8 cellular contexts compared by ENCODE assay signal in genomic region chr6:128516514-128516898, GRCh38. TPM values are rescaled to one million over a fixed set of nuclear protein-coding genes. Genes with fewer than 3 reads are reported as not detected.
DNase-seq lines count a peak whose midpoint lies in the region; ATAC-seq, FAIRE-seq and TF ChIP-seq lines count a peak whose summit lies in the region.

No MANE protein-coding gene starts in this region.

- no peaks in the 10 kb centered on the region for H3K79me2 ChIP-seq in GM12878 (ENCODE audit: control insufficient read depth, insufficient read depth, low read length)

- POLR2A ChIA-PET in GM12878 (lab: Charles Lee): no interaction called here

- H3K36me3 Mint-ChIP-seq in HFFc6 (ENCODE audit: low read depth): peaks cover 5% of the 10 kb centered on the region; the same call in 1 of the 2 replicates

- no peaks in the 10 kb centered on the region for H3K9me3 Mint-ChIP-seq in HFFc6

- H3K27me3 ChIP-seq in GM12878 (replicated peaks in 1 of 2; ENCODE audit: control insufficient read depth in 2 of 2, insufficient read depth in 2 of 2, low read length in 1 of 2) (peaks cover 11 to 29% of the 10 kb centered on the region in 2 experiments), liver (ENCODE audit: control insufficient read depth in 4 of 4, insufficient read depth in 4 of 4, low read length in 3 of 4) (no peaks in the 10 kb centered on the region)

- RAD21 ChIA-PET in GM12878 (lab: Charles Lee; ENCODE audit: unreplicated experiment): no interaction called here

- SMC1A ChIA-PET in GM12878 (lab: Charles Lee; ENCODE audit: uncharacterized antibody, unreplicated experiment): interaction anchor here (1.2 kb wide), 1 partner anchor 11 kb away, joined by 3 read pairs; no protein-coding TSS in a partner anchor

- FAIRE-seq in GM12878 (lab: Jason Lieb, UNC): no peak

- H4K20me1 ChIP-seq in GM12878 (ENCODE audit: control insufficient read depth, insufficient read depth): no peaks in the 10 kb centered on the region

- peaks cover 70% of the 10 kb centered on the region for H3K4me1 Mint-ChIP-seq in HFFc6 (ENCODE audit: low read depth)

- no peak for TF ChIP-seq POLR2A in GM12878 (IDR thresholded peaks at IDR 0.05; ENCODE audit: low read depth, low read length)

- TF ChIP-seq CTCF in HFFc6 (IDR thresholded peaks at IDR 0.05) (peak; percentile 65), GM12878 (IDR thresholded peaks at IDR 0.05 in 2 of 3, conservative IDR thresholded peaks at IDR 0.05 in 1 of 3; ENCODE audit: control insufficient read depth in 2 of 3, extremely low read depth in 1 of 3, insufficient read depth in 1 of 3, low read depth in 3 of 3, low read length in 3 of 3) (no peak; a peak in 1 of 6 replicates), liver (IDR thresholded peaks at IDR 0.05; ENCODE audit: low read depth, low read length, missing input control) (peak; percentile 38)

- DNase-seq in AG08396 (ENCODE audit: low spot score) (peak; percentile 26), HFFc6 (peak; percentile 39), GM12878 (ENCODE audit: low read depth, low spot score) (no peak), foreskin melanocyte (no peak)
- DNase-seq in activated naive CD4-positive, alpha-beta T cell (lab: John Stamatoyannopoulos, UW): no peak

- no peak overlapping the region for H3K4me2 ChIP-seq in GM12878 (ENCODE audit: control insufficient read depth, insufficient read depth)

- no TSS peak for BruUV-seq in GM12878 (replicated peaks; lab: Mats Ljungman, UMichigan)

- H3K36me3 ChIP-seq in GM12878 (ENCODE audit: control insufficient read depth in 2 of 2, insufficient read depth in 2 of 2, low read length in 1 of 2) (no peaks in the 10 kb centered on the region), liver (ENCODE audit: control insufficient read depth in 4 of 4, insufficient read depth in 3 of 4, low read depth in 1 of 4, low read length in 3 of 4) (no peaks in the 10 kb centered on the region)

- no peak for TF ChIP-seq EP300 in GM12878 (IDR thresholded peaks at IDR 0.05; ENCODE audit: borderline replicate concordance in 1 of 2, control insufficient read depth in 1 of 2, low read depth in 2 of 2, low read length in 2 of 2)

- H3K27ac Mint-ChIP-seq in HFFc6: peak overlapping the region; percentile 54

- WGBS in GM12878 (ENCODE audit: insufficient coverage, insufficient replicate concordance, low lambda C conversion rate, missing lambda C conversion rate): 0% methylated on average over 1 of the region's 1 CpG
- 5% methylated on average over 1 of the region's 1 CpG for WGBS in liver

- H2AFZ ChIP-seq in GM12878 (ENCODE audit: control insufficient read depth, low read depth, low read length): no peak overlapping the region

- no peaks in the 10 kb centered on the region for H3K9me3 ChIP-seq in GM12878 (replicated peaks; ENCODE audit: control insufficient read depth, insufficient read depth, low read length)
- H3K9me3 ChIP-seq in liver (ENCODE audit: control insufficient read depth in 4 of 4, low read length in 3 of 4): no peaks in the 10 kb centered on the region

- CTCF ChIA-PET in GM12878 (lab: Yijun Ruan, JAX): interaction anchor here (1.3 kb wide), 1 partner anchor 736 kb away, joined by 3 read pairs; no protein-coding TSS in a partner anchor

- no peak overlapping the region for H3K9ac ChIP-seq in GM12878 (ENCODE audit: control insufficient read depth, insufficient read depth, low read length)
- peak overlapping the region; percentile 35 to 37 for H3K9ac ChIP-seq in liver (ENCODE audit: low read depth in 1 of 2, low read length in 2 of 2)

- TF ChIP-seq RAD21 in GM12878 (IDR thresholded peaks at IDR 0.05; ENCODE audit: insufficient read depth, low read depth, low read length) (no peak), liver (IDR thresholded peaks at IDR 0.05) (peak; percentile 81 to 84)

- 0 out of 3 replicates have a peak, but pooled peaks have one; percentile 15 for ATAC-seq in GM12878
- ATAC-seq in GM21786 (IDR thresholded peaks at IDR 0.05; ENCODE audit: unreplicated experiment): no peak
- ATAC-seq in HG02870 (IDR thresholded peaks at IDR 0.05; ENCODE audit: unreplicated experiment): no peak

- H3K27ac ChIP-seq in GM12878 (ENCODE audit: control insufficient read depth, insufficient read depth) (no peak overlapping the region), liver (ENCODE audit: low read depth in 1 of 2, low read length in 2 of 2) (peak overlapping the region; percentile 37 to 42)

- peak overlapping the region; percentile 100 for H3K4me3 Mint-ChIP-seq in HFFc6

- H3K4me1 ChIP-seq in GM12878 (ENCODE audit: control insufficient read depth, insufficient read depth, low read length) (peaks cover 5% of the 10 kb centered on the region), liver (ENCODE audit: control insufficient read depth in 4 of 4, insufficient read depth in 4 of 4, low read length in 3 of 4) (peaks cover 4 to 57% (median 40%) of the 10 kb centered on the region in 4 donors)

- intact Hi-C loops in GM12878 (cut with micrococcal nuclease; ENCODE audit: unreplicated experiment): loop anchor here (10.0 kb wide), 2 partner anchors 662 to 782 kb away; no protein-coding TSS in a partner anchor

- no peaks in the 10 kb centered on the region for H3K27me3 Mint-ChIP-seq in HFFc6 (ENCODE audit: insufficient read depth)

- in situ Hi-C loops in GM12878 (cut with MboI): no loop called here

- H3K4me3 ChIP-seq in GM12878: no peak overlapping the region
- no peak overlapping the region for H3K4me3 ChIP-seq in liver (ENCODE audit: low read depth in 1 of 3, low read length in 3 of 3)

TF ChIP-seq in GM12878, 131 proteins besides CTCF, POLR2A, EP300 and RAD21 (continues in another document):
- no peak for TF ChIP-seq HDAC6 (IDR thresholded peaks at IDR 0.05; ENCODE audit: unreplicated experiment)
- no peak for TF ChIP-seq ZNF24 (IDR thresholded peaks at IDR 0.05)
- no peak for TF ChIP-seq GABPA (IDR thresholded peaks at IDR 0.05; ENCODE audit: low read depth)

TF ChIP-seq in liver, 16 proteins besides CTCF, POLR2A, EP300 and RAD21:
- TF ChIP-seq, protein P1, sequence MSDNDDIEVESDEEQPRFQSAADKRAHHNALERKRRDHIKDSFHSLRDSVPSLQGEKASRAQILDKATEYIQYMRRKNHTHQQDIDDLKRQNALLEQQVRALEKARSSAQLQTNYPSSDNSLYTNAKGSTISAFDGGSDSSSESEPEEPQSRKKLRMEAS (IDR thresholded peaks at IDR 0.05): no peak
- peak in 1 of 2 donors; percentile 18 for TF ChIP-seq HNF4A (conservative IDR thresholded peaks at IDR 0.05)

RNA-seq across cellular contexts. Expression of gene PTPRK, which starts 3.9 kb away (rescaled TPM):
- 100 to 1,000 TPM in 3 of 6 experiments, 10 to 100 TPM in 3; 92.8 to 104 (median 97.3) TPM for total RNA-seq in HFFc6 (2021; fragmentation: NEBNext Ultra II Directional; extraction: Animal tissue kit (Norgen Biotek cat#: 25700))
- total RNA-seq in GM12878 (2013; cell fraction: nucleolus; rRNA removed): 4.9 and 5.0 TPM in 2 replicates
- total RNA-seq in GM12878 (2014; rRNA removed) (0.44 and 0.62 TPM in 2 replicates), GM12878 (2014; rRNA removed; fragmentation: Illumina TruSeq; extraction: Trizol) (1.0 and 1.4 TPM in 2 replicates), GM12878 (2021) (0.85 and 1.0 TPM in 2 replicates), liver (10 to 100 TPM; 25.9 to 61.2 TPM)
- polyA plus RNA-seq in GM12878 (2011; ENCODE audit: low read depth): 0.12 TPM
- polyA plus RNA-seq in GM12878 (2011; rRNA removed) (1.4 and 1.9 TPM in 2 replicates), GM12878 (2014; fragmentation: Illumina TruSeq; extraction: Trizol) (0.54 and 1.5 TPM in 2 replicates), GM12878 (2014; fragmentation: Nextera tagmentation; extraction: Ambion mirVana) (under 1 TPM; 0.24 to 0.40 TPM), GM12878 (2014; rRNA removed) (0.56 and 0.95 TPM in 2 replicates), GM12878 (2016; fragmentation: Nextera tagmentation; extraction: Ambion mirVana) (under 1 TPM; 0.23 to 0.50 TPM), liver (10 to 100 TPM; 12.1 to 32.3 TPM)
- polyA plus RNA-seq in GM12878 (2011; cell fraction: cytosol; rRNA removed): 1.7 and 1.9 TPM in 2 replicates
- polyA plus RNA-seq in GM12878 (2011; cell fraction: nucleus; rRNA removed): 1.7 and 2.1 TPM in 2 replicates
- 0.13 and 0.28 TPM in 2 replicates for polyA plus RNA-seq in GM12878 (2012)
- polyA minus RNA-seq in GM12878 (2011; rRNA and poly(A)+ RNA removed): 6.4 and 6.9 TPM in 2 replicates
- 1.4 and 3.5 TPM in 2 replicates for polyA minus RNA-seq in GM12878 (2011; cell fraction: cytosol; rRNA and poly(A)+ RNA removed)
- 11.1 and 15.6 TPM in 2 replicates for polyA minus RNA-seq in GM12878 (2011; cell fraction: nucleus; rRNA and poly(A)+ RNA removed)

Comparison
In these comparisons a context has a peak if more than half of its experiments do, and no peak if none do; other contexts are left out.
1. DNase-seq: peak in AG08396 (single experiment) and HFFc6 (single experiment); none in GM12878 (single experiment), foreskin melanocyte (single experiment) and activated naive CD4-positive, alpha-beta T cell (0 of 4).
2. CTCF ChIP-seq: peak in HFFc6 (single experiment) and liver (single experiment); none in GM12878 (0 of 3).
3. RNA of gene PTPRK, which starts 3.9 kb away (total RNA-seq): 92.8 to 104 TPM in HFFc6 and 25.9 to 61.2 TPM in liver; 0.44 to 5.0 TPM in GM12878; every median in the first group is over 4 times any median in the second.